ENCODE assay signal across 11 cellular contexts in genomic region chr11:612961-613300, GRCh38. TPM values are rescaled to one million over a fixed set of nuclear protein-coding genes. Genes with fewer than 3 reads are reported as not detected.
A peak's percentile ranks its signal among the peaks of the same experiment; 100 is the strongest.
DNase-seq lines count a peak whose midpoint lies in the region; FAIRE-seq and TF ChIP-seq lines count a peak whose summit lies in the region.
"Had no signal": no experiment of that assay in that cellular context is flagged by ENCODE, and none has a peak within 500 bp of the region (broad histone marks: within the 10 kb centered on the region; RNA-seq: fewer than 3 reads in every experiment).

No MANE protein-coding gene starts in this region.

- peak overlapping the region in 6 of 7 donors; percentile 73 to 95 (median 90) for H3K27ac Mint-ChIP-seq in CD4-positive, alpha-beta memory T cell
- H3K27ac Mint-ChIP-seq: nephron progenitor cell had no signal

- H3K36me3 Mint-ChIP-seq in CD4-positive, alpha-beta memory T cell: peaks cover 4 to 25% of the 10 kb centered on the region in 2 donors

- peaks cover 29% of the 10 kb centered on the region for H3K4me1 ChIP-seq in CD4-positive, alpha-beta memory T cell (ENCODE audit: insufficient read depth, low read length)
- H3K4me1 ChIP-seq in muscle layer of duodenum (ENCODE audit: control insufficient read depth in 1 of 2, insufficient read depth in 2 of 2, low read length in 2 of 2): peaks cover 0 to 16% of the 10 kb centered on the region in 2 donors

- peak in 1 of 5 donors; percentile 40 for DNase-seq in CD4-positive, alpha-beta memory T cell
- DNase-seq in RWPE1 (ENCODE audit: low spot score): no peak
- no peak for DNase-seq in MG63
- DNase-seq in D721Med (ENCODE audit: insufficient read length, low spot score): no peak
- no peak for DNase-seq in NCI-H146 (lab: John Stamatoyannopoulos, UW)
- DNase-seq: GOT3 had no signal

- no peak overlapping the region for H3K4me3 ChIP-seq in CD4-positive, alpha-beta memory T cell (ENCODE audit: low read length in 2 of 2)
- H3K4me3 ChIP-seq in muscle layer of duodenum (ENCODE audit: low read depth in 1 of 2, low read length in 2 of 2) (no peak overlapping the region), MG63 (no peak overlapping the region)

- H3K36me3 ChIP-seq in CD4-positive, alpha-beta memory T cell (ENCODE audit: insufficient read depth, low read length): peaks cover 42% of the 10 kb centered on the region
- H3K36me3 ChIP-seq in muscle layer of duodenum (ENCODE audit: control insufficient read depth in 1 of 2, insufficient read depth in 2 of 2, low read length in 2 of 2) (peaks cover 31 to 53% of the 10 kb centered on the region in 2 donors), MG63 (peaks cover 77% of the 10 kb centered on the region)

- H3K4me3 Mint-ChIP-seq in CD4-positive, alpha-beta memory T cell: no peak overlapping the region

- no peaks in the 10 kb centered on the region for H3K27me3 ChIP-seq in CD4-positive, alpha-beta memory T cell (ENCODE audit: insufficient read depth, low read length)
- H3K27me3 ChIP-seq in muscle layer of duodenum (ENCODE audit: low read depth, low read length): no peaks in the 10 kb centered on the region
- H3K27me3 ChIP-seq in MG63: no peaks in the 10 kb centered on the region

- TF ChIP-seq CTCF in RWPE1 (conservative IDR thresholded peaks at IDR 0.05; ENCODE audit: low read depth): no peak
- no peak for TF ChIP-seq CTCF in D721Med (IDR thresholded peaks at IDR 0.05; ENCODE audit: insufficient read depth, missing control alignments)

- CTCF ChIA-PET in CD4-positive, alpha-beta memory T cell (lab: Charles Lee; ENCODE audit: partially characterized antibody): no interaction called here
- CTCF ChIA-PET in RWPE1 (lab: Yijun Ruan, JAX): no interaction called here

- peak overlapping the region; percentile 96 for H3K27ac ChIP-seq in CD4-positive, alpha-beta memory T cell (ENCODE audit: low read depth, low read length)
- peak overlapping the region; percentile 88 for H3K27ac ChIP-seq in RWPE1
- peak overlapping the region; percentile 39 for H3K27ac ChIP-seq in muscle layer of duodenum (ENCODE audit: low read length)

- POLR2A ChIA-PET in CD4-positive, alpha-beta memory T cell (lab: Charles Lee; ENCODE audit: partially characterized antibody): interaction anchor here (0.9 to 4.1 kb wide), 11 partner anchors 12 to 196 kb away, joined by 3 to 27 read pairs (median 4); partner anchors contain the start of genes HRAS, PHRF1 and RPLP2
- POLR2A ChIA-PET in RWPE1 (lab: Yijun Ruan, JAX; ENCODE audit: low non-redundant PET): no interaction called here

- peaks cover 0 to 4% (median 0%) of the 10 kb centered on the region in 8 donors for H3K9me3 Mint-ChIP-seq in CD4-positive, alpha-beta memory T cell
- H3K9me3 Mint-ChIP-seq: nephron progenitor cell had no signal

- no peaks in the 10 kb centered on the region for H3K27me3 Mint-ChIP-seq in CD4-positive, alpha-beta memory T cell

- FAIRE-seq in D721Med (lab: Jason Lieb, UNC): no peak
- FAIRE-seq: islet of Langerhans had no signal

- intact Hi-C loops in CD4-positive, alpha-beta memory T cell (cut with micrococcal nuclease): loop anchor here (2.0 kb wide), 2 partner anchors 52 to 110 kb away; partner anchors contain the start of genes LMNTD2 and RASSF7

- H3K4me1 Mint-ChIP-seq in CD4-positive, alpha-beta memory T cell: peaks cover 6 to 35% (median 20%) of the 10 kb centered on the region in 4 donors

- H3K9me3 ChIP-seq in CD4-positive, alpha-beta memory T cell (ENCODE audit: control insufficient read depth in 1 of 2, low read length in 2 of 2): no peaks in the 10 kb centered on the region
- H3K9me3 ChIP-seq in muscle layer of duodenum (ENCODE audit: control insufficient read depth in 1 of 2, low read length in 2 of 2): no peaks in the 10 kb centered on the region
- H3K9me3 ChIP-seq in MG63: no peaks in the 10 kb centered on the region

RNA-seq across cellular contexts. Expression of gene IRF7, which starts 2.8 kb away (rescaled TPM):
- total RNA-seq in CD4-positive, alpha-beta memory T cell: 10 to 100 TPM; 67.6 to 76.6 TPM
- 10 to 100 TPM; 20.8 to 37.4 TPM for polyA plus RNA-seq in CD4-positive, alpha-beta memory T cell
- 9.1 and 10.1 TPM in 2 replicates for total RNA-seq in MG63 (2014; rRNA removed; shearing (Covaris generic); ENCODE audit: low replicate concordance)
- total RNA-seq: HT1080 had no signal

RNA-seq across cellular contexts. Expression of gene CDHR5, which starts 11.8 kb away (rescaled TPM):
- not detected for total RNA-seq in CD4-positive, alpha-beta memory T cell
- not detected for polyA plus RNA-seq in CD4-positive, alpha-beta memory T cell
- total RNA-seq in MG63 (2014; rRNA removed; shearing (Covaris generic); ENCODE audit: low replicate concordance): not detected in 2 replicates
- total RNA-seq: HT1080 had no signal

RNA-seq across cellular contexts. Expression of gene SCT, which starts 14.1 kb away (rescaled TPM):
- total RNA-seq in CD4-positive, alpha-beta memory T cell: not detected
- not detected for polyA plus RNA-seq in CD4-positive, alpha-beta memory T cell
- not detected in 2 replicates for total RNA-seq in MG63 (2014; rRNA removed; shearing (Covaris generic); ENCODE audit: low replicate concordance)
- total RNA-seq: cerebellum, HT1080 had no signal

RNA-seq across cellular contexts. Expression of gene DRD4, which starts 24.1 kb away (rescaled TPM):
- 1 to 10 TPM in 1 of 2 experiments, under 1 TPM in 1; 0.64 to 1.0 TPM for total RNA-seq in CD4-positive, alpha-beta memory T cell
- polyA plus RNA-seq in CD4-positive, alpha-beta memory T cell: not detected
- total RNA-seq in MG63 (2014; rRNA removed; shearing (Covaris generic); ENCODE audit: low replicate concordance): not detected in 2 replicates

RNA-seq across cellular contexts. Expression of gene PHRF1, which starts 36.7 kb away (rescaled TPM):
- 10 to 100 TPM; 49.2 to 54.5 TPM for total RNA-seq in CD4-positive, alpha-beta memory T cell
- polyA plus RNA-seq in CD4-positive, alpha-beta memory T cell: 10 to 100 TPM in 1 of 2 donors, under 1 TPM in 1; 0.93 to 17.0 TPM
- 35.4 and 55.2 TPM in 2 replicates for total RNA-seq in MG63 (2014; rRNA removed; shearing (Covaris generic); ENCODE audit: low replicate concordance)

Comparison
In these comparisons a context has a peak if more than half of its experiments do, and no peak if none do; other contexts are left out.
1. H3K27ac ChIP-seq: peak in every context shown above with its lines; median percentile 96 in CD4-positive, alpha-beta memory T cell; 88 in RWPE1; 39 in muscle layer of duodenum.